Comparison of ENCODE assay signal across 25 cellular contexts in genomic region chr12:78191611-78192010, GRCh38.
"Had no signal": no experiment of that assay in that cellular context is flagged by ENCODE, and none has a peak within 500 bp of the region (broad histone marks: within the 10 kb centered on the region; RNA-seq: fewer than 3 reads in every experiment).

No MANE protein-coding gene starts in this region.

- H3K36me3 ChIP-seq: sigmoid colon, upper lobe of left lung, WERI-Rb-1 had no signal

- H3K4me1 Mint-ChIP-seq: activated CD4-positive, alpha-beta T cell treated with anti-CD3 and anti-CD28 coated beads, Interleukin-2, amount 10 ng/mL, durations not matched to agents 7 days and 5 days; activated CD8-positive, alpha-beta memory T cell treated with anti-CD3 and anti-CD28 coated beads, Interleukin-2, amount 10 ng/mL, durations not matched to agents 7 days and 5 days; activated naive CD4-positive, alpha-beta T cell treated with anti-CD3 and anti-CD28 coated beads, Interleukin-2, amount 50 U/mL, for 24 hours; natural killer cell had no signal

- H3K36me3 Mint-ChIP-seq: activated CD8-positive, alpha-beta memory T cell treated with anti-CD3 and anti-CD28 coated beads, Interleukin-2, amount 10 ng/mL, durations not matched to agents 7 days and 5 days; activated naive CD4-positive, alpha-beta T cell treated with anti-CD3 and anti-CD28 coated beads, Interleukin-2, amount 50 U/mL, for 24 hours; mesothelial cell of epicardium; natural killer cell had no signal

- H3K27ac Mint-ChIP-seq: activated CD4-positive, alpha-beta T cell treated with anti-CD3 and anti-CD28 coated beads, Interleukin-2, amount 10 ng/mL, durations not matched to agents 7 days and 5 days; activated CD8-positive, alpha-beta memory T cell treated with anti-CD3 and anti-CD28 coated beads, Interleukin-2, amount 10 ng/mL, durations not matched to agents 7 days and 5 days; activated CD8-positive, alpha-beta T cell treated with anti-CD3 and anti-CD28 coated beads for 36 hours; activated naive CD4-positive, alpha-beta T cell treated with anti-CD3 and anti-CD28 coated beads, Interleukin-2, amount 50 U/mL, for 24 hours; mesothelial cell of epicardium; natural killer cell; progenitor cell of endocrine pancreas; T-helper 2 cell treated with Interferon-gamma antibody and Interleukin-4, amounts not matched to agents 5 μg/mL and 100 μg/mL, for 36 hours had no signal

- H3K27me3 Mint-ChIP-seq: activated CD4-positive, alpha-beta T cell treated with anti-CD3 and anti-CD28 coated beads, Interleukin-2, amount 10 ng/mL, durations not matched to agents 7 days and 5 days; activated CD8-positive, alpha-beta memory T cell treated with anti-CD3 and anti-CD28 coated beads, Interleukin-2, amount 10 ng/mL, durations not matched to agents 7 days and 5 days; activated CD8-positive, alpha-beta T cell treated with anti-CD3 and anti-CD28 coated beads for 36 hours; activated naive CD4-positive, alpha-beta T cell treated with anti-CD3 and anti-CD28 coated beads, Interleukin-2, amount 50 U/mL, for 24 hours; brain; progenitor cell of endocrine pancreas had no signal

- H3K4me3 ChIP-seq: lung, sigmoid colon, upper lobe of left lung had no signal

- H3K27me3 ChIP-seq: sigmoid colon, upper lobe of left lung had no signal

- ATAC-seq: activated CD8-positive, alpha-beta memory T cell treated with anti-CD3 and anti-CD28 coated beads, Interleukin-2, amount 10 ng/mL, durations not matched to agents 7 days and 5 days; activated CD8-positive, alpha-beta T cell treated with anti-CD3 and anti-CD28 coated beads for 36 hours; esophagus mucosa; left lobe of liver; natural killer cell; stimulated activated naive CD8-positive, alpha-beta T cell treated with anti-CD3 and anti-CD28 coated beads, Interleukin-15, Interleukin-2, amounts not matched to agents 100 U/mL and 50 U/mL, for 24 hours had no signal

- H3K9me3 Mint-ChIP-seq: activated CD4-positive, alpha-beta T cell treated with anti-CD3 and anti-CD28 coated beads, Interleukin-2, amount 10 ng/mL, durations not matched to agents 7 days and 5 days; brain; mesothelial cell of epicardium had no signal

- DNase-seq: activated CD4-positive, alpha-beta T cell treated with anti-CD3 and anti-CD28 coated beads, Interleukin-2, amount 10 ng/mL, durations not matched to agents 7 days and 5 days; activated CD4-positive, CD25-positive, alpha-beta regulatory T cell treated with anti-CD3 and anti-CD28 coated beads, Interleukin-2, amount 50 U/mL, for 72 hours; activated CD8-positive, alpha-beta memory T cell treated with anti-CD3 and anti-CD28 coated beads, Interleukin-2, amount 10 ng/mL, durations not matched to agents 7 days and 5 days; activated CD8-positive, alpha-beta T cell treated with anti-CD3 and anti-CD28 coated beads for 36 hours; activated gamma-delta T cell treated with Interleukin-2 at 50 U/mL for 16 hours; activated T-cell treated with anti-CD3 and anti-CD28 coated beads, Interleukin-2, amount 50 U/mL, for 1 hour; aorta; caudate nucleus; dermis blood vessel endothelial cell; effector memory CD4-positive, alpha-beta T cell; natural killer cell; retina; sigmoid colon; stimulated activated CD4-positive, alpha-beta T cell treated with anti-CD3 and anti-CD28 coated beads, Interleukin-4, amount 100 ng/mL, for 4 hours; stimulated activated naive CD8-positive, alpha-beta T cell treated with anti-CD3 and anti-CD28 coated beads, Interleukin-15, Interleukin-2, amounts not matched to agents 100 U/mL and 50 U/mL, for 24 hours; upper lobe of left lung; WERI-Rb-1 had no signal

- H3K4me3 Mint-ChIP-seq: activated CD4-positive, alpha-beta T cell treated with anti-CD3 and anti-CD28 coated beads, Interleukin-2, amount 10 ng/mL, durations not matched to agents 7 days and 5 days; activated CD8-positive, alpha-beta memory T cell treated with anti-CD3 and anti-CD28 coated beads, Interleukin-2, amount 10 ng/mL, durations not matched to agents 7 days and 5 days; activated CD8-positive, alpha-beta T cell treated with anti-CD3 and anti-CD28 coated beads for 36 hours; activated naive CD4-positive, alpha-beta T cell treated with anti-CD3 and anti-CD28 coated beads, Interleukin-2, amount 50 U/mL, for 24 hours; brain; mesothelial cell of epicardium; natural killer cell; T-helper 2 cell treated with Interferon-gamma antibody and Interleukin-4, amounts not matched to agents 5 μg/mL and 100 μg/mL, for 36 hours had no signal
